In the genomic region with DNA sequence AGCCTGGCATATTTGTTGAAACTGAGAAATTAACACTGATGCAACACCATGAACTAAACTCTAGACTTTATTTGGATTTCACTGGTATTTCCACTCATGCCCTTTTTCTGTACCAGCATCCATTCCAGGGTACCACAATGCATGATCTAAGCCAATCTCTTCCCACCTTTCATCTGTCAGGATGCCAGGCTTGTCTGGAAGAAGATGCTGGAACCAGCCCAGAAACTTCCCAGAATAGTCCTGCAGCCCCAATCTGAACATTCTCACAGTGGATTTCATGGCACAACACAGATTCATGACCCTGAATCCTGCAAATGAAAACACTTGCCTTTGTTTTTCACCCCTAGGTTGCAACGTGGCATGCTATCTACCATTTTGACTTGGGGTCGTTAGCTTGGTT, we compare ENCODE assay signal across 23 cellular contexts.
"Had no signal": no experiment of that assay in that cellular context is flagged by ENCODE, and none has a peak within 500 bp of the region (broad histone marks: within the 10 kb centered on the region; RNA-seq: fewer than 3 reads in every experiment).

No MANE protein-coding gene starts in this region.

- ATAC-seq: mucosa of descending colon; naive thymus-derived CD4-positive, alpha-beta T cell; natural killer cell treated with Interleukin-12 subunit alpha and Interleukin-12 subunit beta and Interleukin-15 and Interleukin-18, amount 100 ng/mL, for 72 hours; pancreas; right cardiac atrium; sciatic nerve; stimulated activated naive B cell treated with anti-CD40 and anti-IgM and Interleukin-4, amounts not matched to agents 10 μg/mL and 1 μg/mL and 100 μg/mL, for 72 hours; stimulated activated naive CD8-positive, alpha-beta T cell treated with anti-CD3 and anti-CD28 coated beads, Interleukin-15, Interleukin-2, amounts not matched to agents 100 U/mL and 50 U/mL, for 24 hours; upper lobe of right lung had no signal

- H3K9me3 Mint-ChIP-seq: immature natural killer cell had no signal

- DNase-seq: immature natural killer cell; islet precursor cell; left ventricle myocardium inferior; mesendoderm; mucosa of descending colon; naive thymus-derived CD4-positive, alpha-beta T cell; pancreas; retina; right cardiac atrium; stimulated activated CD4-positive, alpha-beta T cell treated with anti-CD3 and anti-CD28 coated beads, Interleukin-12 subunit alpha, Interleukin-12 subunit beta, amount 100 ng/mL, for 4 hours; stimulated activated CD4-positive, alpha-beta T cell treated with anti-CD3 and anti-CD28 coated beads, Interleukin-15, amount 100 ng/mL, for 24 hours; stimulated activated CD4-positive, alpha-beta T cell treated with anti-CD3 and anti-CD28 coated beads, Interleukin-2, amount 100 ng/mL, for 24 hours; stimulated activated CD4-positive, alpha-beta T cell treated with anti-CD3 and anti-CD28 coated beads, Interleukin-4, amount 100 ng/mL, for 1 hour; stimulated activated naive B cell treated with anti-CD40 and anti-IgM and Interleukin-4, amounts not matched to agents 10 μg/mL and 1 μg/mL and 100 μg/mL, for 72 hours; stimulated activated naive CD8-positive, alpha-beta T cell treated with anti-CD3 and anti-CD28 coated beads, Interleukin-15, Interleukin-2, amounts not matched to agents 100 U/mL and 50 U/mL, for 24 hours; stomach; tibial artery; trophoblast cell; upper lobe of right lung had no signal

- FAIRE-seq: pancreas, urothelium cell line had no signal

- H3K4me3 Mint-ChIP-seq: immature natural killer cell; mesothelial cell of epicardium; naive thymus-derived CD4-positive, alpha-beta T cell; natural killer cell treated with Interleukin-12 subunit alpha and Interleukin-12 subunit beta and Interleukin-15 and Interleukin-18, amount 100 ng/mL, for 72 hours; stimulated activated naive B cell treated with anti-CD40 and anti-IgM and Interleukin-4, amounts not matched to agents 10 μg/mL and 1 μg/mL and 100 μg/mL, for 72 hours had no signal

- H3K36me3 Mint-ChIP-seq: immature natural killer cell; mesothelial cell of epicardium; naive thymus-derived CD4-positive, alpha-beta T cell; natural killer cell treated with Interleukin-12 subunit alpha and Interleukin-12 subunit beta and Interleukin-15 and Interleukin-18, amount 100 ng/mL, for 72 hours; stimulated activated naive B cell treated with anti-CD40 and anti-IgM and Interleukin-4, amounts not matched to agents 10 μg/mL and 1 μg/mL and 100 μg/mL, for 72 hours had no signal

- H3K4me1 Mint-ChIP-seq: immature natural killer cell; mesothelial cell of epicardium; naive thymus-derived CD4-positive, alpha-beta T cell; stimulated activated naive B cell treated with anti-CD40 and anti-IgM and Interleukin-4, amounts not matched to agents 10 μg/mL and 1 μg/mL and 100 μg/mL, for 72 hours had no signal

- H3K27ac Mint-ChIP-seq: immature natural killer cell; mesothelial cell of epicardium; naive thymus-derived CD4-positive, alpha-beta T cell; natural killer cell treated with Interleukin-12 subunit alpha and Interleukin-12 subunit beta and Interleukin-15 and Interleukin-18, amount 100 ng/mL, for 72 hours; stimulated activated naive B cell treated with anti-CD40 and anti-IgM and Interleukin-4, amounts not matched to agents 10 μg/mL and 1 μg/mL and 100 μg/mL, for 72 hours had no signal
